9 cellular contexts compared by ENCODE assay signal in the genomic region with DNA sequence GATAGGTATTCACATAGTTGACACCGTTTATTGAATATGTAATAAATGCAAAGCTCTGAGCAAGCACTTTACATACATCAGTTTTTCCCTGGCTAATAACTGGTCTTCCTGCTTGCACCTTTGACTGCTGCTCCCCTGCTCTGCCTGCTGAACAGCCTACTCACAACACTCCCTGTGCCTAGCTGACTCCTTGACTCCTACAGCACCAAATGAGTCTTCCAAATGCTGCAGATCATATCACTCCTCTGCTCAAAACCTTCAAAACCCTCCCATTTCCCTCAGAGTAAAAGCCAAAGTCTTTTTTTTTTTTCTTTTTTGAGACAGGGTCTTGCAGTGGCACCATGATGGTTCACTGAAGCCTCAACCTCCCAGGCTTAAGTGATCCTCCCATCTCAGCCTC. TPM values are rescaled to one million over a fixed set of nuclear protein-coding genes. Genes with fewer than 3 reads are reported as not detected.
"Had no signal": no experiment of that assay in that cellular context is flagged by ENCODE, and none has a peak within 500 bp of the region (broad histone marks: within the 10 kb centered on the region; RNA-seq: fewer than 3 reads in every experiment).

No MANE protein-coding gene starts in this region.

- H3K4me3 ChIP-seq: GM12878 had no signal

- ATAC-seq: GM12878 had no signal

- FAIRE-seq: G401.6, GM12878, GM12891, GM12892, GM18507, GM19239 had no signal

- DNase-seq: GDM1, GF-D8 had no signal

RNA-seq across cellular contexts. Expression of gene EFCAB3, which starts 18.5 kb away (rescaled TPM):
- total RNA-seq: G401, GM12878 had no signal
